9 cellular contexts compared by ENCODE assay signal in the genomic region with DNA sequence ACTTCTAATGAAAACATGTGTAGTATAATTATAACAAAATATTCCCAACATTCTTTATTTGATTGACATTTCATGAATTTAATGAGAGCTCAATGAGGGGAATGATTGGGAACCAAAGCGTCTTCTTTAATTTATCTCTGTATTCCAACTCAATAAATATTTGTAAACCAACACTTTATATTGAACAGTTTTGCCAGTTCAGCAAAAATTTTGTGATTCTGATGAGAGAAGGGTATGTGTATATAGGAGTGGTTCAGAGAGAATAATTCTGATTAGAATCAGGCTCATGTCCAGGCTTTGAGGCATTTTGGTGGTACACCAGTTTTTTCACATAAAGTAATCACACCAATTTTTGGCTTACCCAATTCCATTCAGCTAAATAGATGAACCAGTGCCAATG.
"Had no signal": no experiment of that assay in that cellular context is flagged by ENCODE, and none has a peak within 500 bp of the region (broad histone marks: within the 10 kb centered on the region; RNA-seq: fewer than 3 reads in every experiment).

No MANE protein-coding gene starts in this region.

- H3K4me2 ChIP-seq: GM23338, KMS-11 had no signal

- H3K4me3 ChIP-seq: GM23338, HAP-1 had no signal

- H3K9ac ChIP-seq: KMS-11 had no signal

- H3K27ac ChIP-seq: KMS-11 had no signal

- DNase-seq: H7, HFFc6, Karpas-422, KBM-7 had no signal

- H2AFZ ChIP-seq: GM23338 had no signal

- FAIRE-seq: HTR-8/SVneo had no signal

- H3K9me3 ChIP-seq: HAP-1 had no signal

- ATAC-seq: GM23338, HCT116 had no signal

- H3K36me3 ChIP-seq: HAP-1 had no signal
